1 cellular context compared by ENCODE assay signal in the genomic region with DNA sequence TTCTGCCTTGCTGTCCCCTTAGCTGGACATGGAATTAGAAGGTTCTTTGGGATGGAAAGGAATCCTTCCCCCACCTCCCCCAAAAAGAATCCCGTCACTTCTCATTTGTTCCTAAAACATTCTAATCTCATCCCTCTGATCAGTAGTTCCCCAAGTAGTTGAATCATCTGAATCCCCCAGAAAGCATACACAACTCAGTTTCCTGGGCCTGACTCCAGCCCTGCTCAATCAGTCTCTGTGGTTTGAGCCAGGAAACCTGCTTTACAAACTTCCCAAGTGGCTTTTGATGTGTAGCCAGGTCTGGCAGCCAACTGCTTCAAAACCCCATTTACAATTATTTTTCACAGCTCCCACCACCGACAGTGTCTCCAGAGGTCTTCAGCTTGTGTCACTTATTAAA.
TF ChIP-seq lines count a peak whose summit lies in the region.

No MANE protein-coding gene starts in this region.

TF ChIP-seq in A549, 52 proteins besides CTCF, POLR2A, EP300 and RAD21 (continued from another document):
- TF ChIP-seq, protein P1, sequence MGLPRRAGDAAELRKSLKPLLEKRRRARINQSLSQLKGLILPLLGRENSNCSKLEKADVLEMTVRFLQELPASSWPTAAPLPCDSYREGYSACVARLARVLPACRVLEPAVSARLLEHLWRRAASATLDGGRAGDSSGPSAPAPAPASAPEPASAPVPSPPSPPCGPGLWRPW (IDR thresholded peaks at IDR 0.05), result no peak
- TF ChIP-seq, protein P2, sequence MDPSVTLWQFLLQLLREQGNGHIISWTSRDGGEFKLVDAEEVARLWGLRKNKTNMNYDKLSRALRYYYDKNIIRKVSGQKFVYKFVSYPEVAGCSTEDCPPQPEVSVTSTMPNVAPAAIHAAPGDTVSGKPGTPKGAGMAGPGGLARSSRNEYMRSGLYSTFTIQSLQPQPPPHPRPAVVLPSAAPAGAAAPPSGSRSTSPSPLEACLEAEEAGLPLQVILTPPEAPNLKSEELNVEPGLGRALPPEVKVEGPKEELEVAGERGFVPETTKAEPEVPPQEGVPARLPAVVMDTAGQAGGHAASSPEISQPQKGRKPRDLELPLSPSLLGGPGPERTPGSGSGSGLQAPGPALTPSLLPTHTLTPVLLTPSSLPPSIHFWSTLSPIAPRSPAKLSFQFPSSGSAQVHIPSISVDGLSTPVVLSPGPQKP (IDR thresholded peaks at IDR 0.05; ENCODE audit: low read depth, low read length), result no peak
- no peak for TF ChIP-seq HDAC2 (IDR thresholded peaks at IDR 0.05)
- no peak for TF ChIP-seq HEYL (CRISPR knock-in tag; IDR thresholded peaks at IDR 0.05)
- no peak for TF ChIP-seq CHD2 (IDR thresholded peaks at IDR 0.05; ENCODE audit: low read length, partially characterized antibody)
- no peak for TF ChIP-seq JUNB (IDR thresholded peaks at IDR 0.05)
- no peak for TF ChIP-seq TP53 (CRISPR knock-in tag; IDR thresholded peaks at IDR 0.05)
- no peak for TF ChIP-seq FOXS1 (CRISPR knock-in tag; IDR thresholded peaks at IDR 0.05)
- no peak for TF ChIP-seq RNF2 (IDR thresholded peaks at IDR 0.05; ENCODE audit: borderline replicate concordance, low read depth)
- TF ChIP-seq ZFP36 (IDR thresholded peaks at IDR 0.05; ENCODE audit: borderline replicate concordance, partially characterized antibody), result no peak
- TF ChIP-seq, protein P3, sequence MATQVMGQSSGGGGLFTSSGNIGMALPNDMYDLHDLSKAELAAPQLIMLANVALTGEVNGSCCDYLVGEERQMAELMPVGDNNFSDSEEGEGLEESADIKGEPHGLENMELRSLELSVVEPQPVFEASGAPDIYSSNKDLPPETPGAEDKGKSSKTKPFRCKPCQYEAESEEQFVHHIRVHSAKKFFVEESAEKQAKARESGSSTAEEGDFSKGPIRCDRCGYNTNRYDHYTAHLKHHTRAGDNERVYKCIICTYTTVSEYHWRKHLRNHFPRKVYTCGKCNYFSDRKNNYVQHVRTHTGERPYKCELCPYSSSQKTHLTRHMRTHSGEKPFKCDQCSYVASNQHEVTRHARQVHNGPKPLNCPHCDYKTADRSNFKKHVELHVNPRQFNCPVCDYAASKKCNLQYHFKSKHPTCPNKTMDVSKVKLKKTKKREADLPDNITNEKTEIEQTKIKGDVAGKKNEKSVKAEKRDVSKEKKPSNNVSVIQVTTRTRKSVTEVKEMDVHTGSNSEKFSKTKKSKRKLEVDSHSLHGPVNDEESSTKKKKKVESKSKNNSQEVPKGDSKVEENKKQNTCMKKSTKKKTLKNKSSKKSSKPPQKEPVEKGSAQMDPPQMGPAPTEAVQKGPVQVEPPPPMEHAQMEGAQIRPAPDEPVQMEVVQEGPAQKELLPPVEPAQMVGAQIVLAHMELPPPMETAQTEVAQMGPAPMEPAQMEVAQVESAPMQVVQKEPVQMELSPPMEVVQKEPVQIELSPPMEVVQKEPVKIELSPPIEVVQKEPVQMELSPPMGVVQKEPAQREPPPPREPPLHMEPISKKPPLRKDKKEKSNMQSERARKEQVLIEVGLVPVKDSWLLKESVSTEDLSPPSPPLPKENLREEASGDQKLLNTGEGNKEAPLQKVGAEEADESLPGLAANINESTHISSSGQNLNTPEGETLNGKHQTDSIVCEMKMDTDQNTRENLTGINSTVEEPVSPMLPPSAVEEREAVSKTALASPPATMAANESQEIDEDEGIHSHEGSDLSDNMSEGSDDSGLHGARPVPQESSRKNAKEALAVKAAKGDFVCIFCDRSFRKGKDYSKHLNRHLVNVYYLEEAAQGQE (IDR thresholded peaks at IDR 0.05), result no peak
